Comparison of ENCODE assay signal across 19 cellular contexts in the genomic region with DNA sequence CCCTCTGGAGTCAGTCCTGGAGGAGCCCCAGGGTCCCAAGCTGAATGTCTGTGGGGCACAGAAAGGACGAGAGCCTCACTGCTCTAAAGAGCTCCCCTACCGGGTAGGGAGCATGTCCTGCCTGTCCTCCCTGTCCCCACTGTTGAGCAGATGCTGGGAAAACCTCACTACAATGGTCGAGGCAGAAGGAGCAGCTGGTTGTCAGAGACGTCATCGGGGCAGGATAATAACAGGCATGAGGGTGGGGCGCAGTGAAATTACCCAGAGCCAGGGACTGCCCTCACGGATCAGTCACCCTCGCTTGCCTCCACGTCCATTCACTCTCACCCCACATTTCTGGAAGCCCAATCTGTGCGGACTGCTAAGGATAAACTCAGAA. TPM values are rescaled to one million over a fixed set of nuclear protein-coding genes. Genes with fewer than 3 reads are reported as not detected.
DNase-seq lines count a peak whose midpoint lies in the region; ATAC-seq and TF ChIP-seq lines count a peak whose summit lies in the region.
"Had no signal": no experiment of that assay in that cellular context is flagged by ENCODE, and none has a peak within 500 bp of the region (broad histone marks: within the 10 kb centered on the region; RNA-seq: fewer than 3 reads in every experiment).

No MANE protein-coding gene starts in this region.

- H3K36me3 Mint-ChIP-seq in dendritic cell treated with granulocyte-macrophage colony-stimulating factor and Interleukin-4, amounts not matched to agents 40 ng/mL and 50 ng/mL, for 4 days (ENCODE audit: low read depth), result no peaks in the 10 kb centered on the region
- H3K36me3 Mint-ChIP-seq in progenitor cell of endocrine pancreas (ENCODE audit: insufficient read depth), result no peaks in the 10 kb centered on the region
- H3K36me3 Mint-ChIP-seq in activated T-helper 1 cell treated with anti-CD3 and anti-CD28 coated beads, Interleukin-12 subunit alpha, Interleukin-12 subunit beta, Interleukin-2, Interleukin-4 antibody, amounts not matched to agents 30 ng/mL and 10 ng/mL and 1 ng/mL, durations not matched to agents 14 hours and 24 hours and 36 hours (ENCODE audit: low read depth), result no peaks in the 10 kb centered on the region
- H3K36me3 Mint-ChIP-seq: activated CD8-positive, alpha-beta memory T cell treated with anti-CD3 and anti-CD28 coated beads, Interleukin-2, amount 10 ng/mL, durations not matched to agents 7 days and 5 days; neural progenitor cell had no signal

- H3K36me3 ChIP-seq in gastroesophageal sphincter, result no peaks in the 10 kb centered on the region
- H3K36me3 ChIP-seq: brain microvascular endothelial cell, neural progenitor cell, uterus had no signal

- peaks cover 9% of the 10 kb centered on the region for H3K27me3 Mint-ChIP-seq in dendritic cell treated with granulocyte-macrophage colony-stimulating factor and Interleukin-4, amounts not matched to agents 40 ng/mL and 50 ng/mL, for 4 days
- H3K27me3 Mint-ChIP-seq in progenitor cell of endocrine pancreas, result peaks cover 7% of the 10 kb centered on the region
- H3K27me3 Mint-ChIP-seq in activated T-helper 1 cell treated with anti-CD3 and anti-CD28 coated beads, Interleukin-12 subunit alpha, Interleukin-12 subunit beta, Interleukin-2, Interleukin-4 antibody, amounts not matched to agents 30 ng/mL and 10 ng/mL and 1 ng/mL, durations not matched to agents 14 hours and 24 hours and 36 hours (ENCODE audit: insufficient read depth), result peaks cover 28% of the 10 kb centered on the region

- H3K27me3 ChIP-seq in gastroesophageal sphincter, result peaks cover 52% of the 10 kb centered on the region
- H3K27me3 ChIP-seq: neural progenitor cell, uterus had no signal

- TF ChIP-seq CTCF in progenitor cell of endocrine pancreas (IDR thresholded peaks at IDR 0.05; ENCODE audit: unreplicated experiment), result no peak
- TF ChIP-seq CTCF in gastroesophageal sphincter (IDR thresholded peaks at IDR 0.05), result no peak

- 55 to 68% methylated on average over 5 to 7 of the region's 10 CpGs for whole genome bisulfite sequencing in gastroesophageal sphincter (ENCODE audit: low coverage in 1 of 2), 2 donors

- no peak overlapping the region for H3K27ac ChIP-seq in gastroesophageal sphincter
- H3K27ac ChIP-seq: brain microvascular endothelial cell, coronary artery, neural progenitor cell, uterus had no signal

- ATAC-seq in gastroesophageal sphincter, result no peak
- ATAC-seq: left cardiac atrium had no signal

- DNase-seq in NCI-H748 (lab: John Stamatoyannopoulos, UW; ENCODE audit: unreplicated experiment) (peak; percentile 66), NCI-H748 treated with DMSO at 0.1 percent for 48 hours (lab: John Stamatoyannopoulos, UW) (no peak), NCI-H1694 (lab: John Stamatoyannopoulos, UW) (peak; percentile 57), progenitor cell of endocrine pancreas (ENCODE audit: low spot score, unreplicated experiment) (no peak), HK-2 (ENCODE audit: unreplicated experiment) (no peak)
- DNase-seq in activated T-helper 1 cell treated with anti-CD3 and anti-CD28 coated beads, Interleukin-12 subunit alpha, Interleukin-12 subunit beta, Interleukin-2, Interleukin-4 antibody, amounts not matched to agents 30 ng/mL and 10 ng/mL and 1 ng/mL, durations not matched to agents 14 hours and 24 hours and 36 hours (ENCODE audit: low spot score), result no peak
- DNase-seq: activated CD4-positive, alpha-beta T cell treated with anti-CD3 and anti-CD28 coated beads for 1 hour; brain microvascular endothelial cell; foreskin melanocyte; left cardiac atrium; NCI-H187 treated with DMSO at 0.1 percent for 48 hours; uterus had no signal

- H3K4me3 ChIP-seq in gastroesophageal sphincter, result no peak overlapping the region
- H3K4me3 ChIP-seq: coronary artery, neural progenitor cell, uterus had no signal

- H3K4me1 ChIP-seq in gastroesophageal sphincter, result no peaks in the 10 kb centered on the region
- H3K4me1 ChIP-seq: neural progenitor cell, uterus had no signal

- no peaks in the 10 kb centered on the region for H3K9me3 ChIP-seq in gastroesophageal sphincter
- H3K9me3 ChIP-seq: uterus had no signal

- H3K9me3 Mint-ChIP-seq in dendritic cell treated with granulocyte-macrophage colony-stimulating factor and Interleukin-4, amounts not matched to agents 40 ng/mL and 50 ng/mL, for 4 days, result no peaks in the 10 kb centered on the region
- no peaks in the 10 kb centered on the region for H3K9me3 Mint-ChIP-seq in progenitor cell of endocrine pancreas (ENCODE audit: low read depth)
- H3K9me3 Mint-ChIP-seq in activated T-helper 1 cell treated with anti-CD3 and anti-CD28 coated beads, Interleukin-12 subunit alpha, Interleukin-12 subunit beta, Interleukin-2, Interleukin-4 antibody, amounts not matched to agents 30 ng/mL and 10 ng/mL and 1 ng/mL, durations not matched to agents 14 hours and 24 hours and 36 hours, result no peaks in the 10 kb centered on the region
- H3K9me3 Mint-ChIP-seq: activated T-helper 2 cell treated with anti-CD3 and anti-CD28 coated beads, Interferon-gamma antibody, Interleukin-2, Interleukin-4, amounts not matched to agents 10 μg/mL and 5 μg/mL and 100 μg/mL, durations not matched to agents 14 hours and 24 hours and 36 hours; neural progenitor cell had no signal

- no peak for TF ChIP-seq POLR2A in gastroesophageal sphincter (IDR thresholded peaks at IDR 0.05)

- no peak for TF ChIP-seq EP300 in gastroesophageal sphincter (IDR thresholded peaks at IDR 0.05)

- no peak overlapping the region for H3K4me3 Mint-ChIP-seq in dendritic cell treated with granulocyte-macrophage colony-stimulating factor and Interleukin-4, amounts not matched to agents 40 ng/mL and 50 ng/mL, for 4 days
- H3K4me3 Mint-ChIP-seq in progenitor cell of endocrine pancreas (ENCODE audit: low read depth), result no peak overlapping the region
- H3K4me3 Mint-ChIP-seq in activated T-helper 1 cell treated with anti-CD3 and anti-CD28 coated beads, Interleukin-12 subunit alpha, Interleukin-12 subunit beta, Interleukin-2, Interleukin-4 antibody, amounts not matched to agents 30 ng/mL and 10 ng/mL and 1 ng/mL, durations not matched to agents 14 hours and 24 hours and 36 hours, result no peak overlapping the region
- H3K4me3 Mint-ChIP-seq: neural progenitor cell had no signal

- intact Hi-C loops in dendritic cell treated with granulocyte-macrophage colony-stimulating factor and Interleukin-4, amounts not matched to agents 40 ng/mL and 50 ng/mL, for 4 days (cut with micrococcal nuclease), result no loop called here
- intact Hi-C loops in activated T-helper 1 cell treated with anti-CD3 and anti-CD28 coated beads, Interleukin-12 subunit alpha, Interleukin-12 subunit beta, Interleukin-2, Interleukin-4 antibody, amounts not matched to agents 30 ng/mL and 10 ng/mL and 1 ng/mL, durations not matched to agents 14 hours and 24 hours and 36 hours (cut with micrococcal nuclease), result no loop called here

- peak overlapping the region; percentile 30 for H3K27ac Mint-ChIP-seq in dendritic cell treated with granulocyte-macrophage colony-stimulating factor and Interleukin-4, amounts not matched to agents 40 ng/mL and 50 ng/mL, for 4 days
- peak overlapping the region; percentile 69 for H3K27ac Mint-ChIP-seq in progenitor cell of endocrine pancreas
- no peak overlapping the region for H3K27ac Mint-ChIP-seq in activated T-helper 1 cell treated with anti-CD3 and anti-CD28 coated beads, Interleukin-12 subunit alpha, Interleukin-12 subunit beta, Interleukin-2, Interleukin-4 antibody, amounts not matched to agents 30 ng/mL and 10 ng/mL and 1 ng/mL, durations not matched to agents 14 hours and 24 hours and 36 hours
- H3K27ac Mint-ChIP-seq: neural progenitor cell had no signal

- H3K4me1 Mint-ChIP-seq in dendritic cell treated with granulocyte-macrophage colony-stimulating factor and Interleukin-4, amounts not matched to agents 40 ng/mL and 50 ng/mL, for 4 days (ENCODE audit: low read depth), result peaks cover 51% of the 10 kb centered on the region
- peaks cover 7% of the 10 kb centered on the region for H3K4me1 Mint-ChIP-seq in progenitor cell of endocrine pancreas (ENCODE audit: low read depth)
- peaks cover 13% of the 10 kb centered on the region for H3K4me1 Mint-ChIP-seq in activated T-helper 1 cell treated with anti-CD3 and anti-CD28 coated beads, Interleukin-12 subunit alpha, Interleukin-12 subunit beta, Interleukin-2, Interleukin-4 antibody, amounts not matched to agents 30 ng/mL and 10 ng/mL and 1 ng/mL, durations not matched to agents 14 hours and 24 hours and 36 hours (ENCODE audit: low read depth)
- H3K4me1 Mint-ChIP-seq: neural progenitor cell had no signal

RNA-seq across cellular contexts. Expression of a gene that starts 0.5 kb away (rescaled TPM):
- total RNA-seq in progenitor cell of endocrine pancreas (0.44 and 0.57 TPM in 2 replicates), gastroesophageal sphincter (not detected)
- not detected in 2 replicates for total RNA-seq in activated T-helper 1 cell treated with anti-CD3 and anti-CD28 coated beads, Interleukin-12 subunit alpha, Interleukin-12 subunit beta, Interleukin-2, Interleukin-4 antibody, amounts not matched to agents 30 ng/mL and 10 ng/mL and 1 ng/mL, durations not matched to agents 14 hours and 24 hours and 36 hours
- total RNA-seq: activated CD8-positive, alpha-beta memory T cell treated with anti-CD3 and anti-CD28 coated beads, Interleukin-2, amount 10 ng/mL, durations not matched to agents 7 days and 5 days; activated T-helper 2 cell treated with anti-CD3 and anti-CD28 coated beads, Interferon-gamma antibody, Interleukin-2, Interleukin-4, amounts not matched to agents 10 μg/mL and 5 μg/mL and 100 μg/mL, durations not matched to agents 14 hours and 24 hours and 36 hours; left cardiac atrium; MCF 10A; uterus had no signal

RNA-seq across cellular contexts. Expression of a gene that starts 13.9 kb away (rescaled TPM):
- total RNA-seq in progenitor cell of endocrine pancreas, result 1.3 and 2.0 TPM in 2 replicates
- total RNA-seq in gastroesophageal sphincter, result 1 to 10 TPM in 2 of 4 donors, not detected in 2; 1.3 to 3.5 TPM
- total RNA-seq in activated T-helper 1 cell treated with anti-CD3 and anti-CD28 coated beads, Interleukin-12 subunit alpha, Interleukin-12 subunit beta, Interleukin-2, Interleukin-4 antibody, amounts not matched to agents 30 ng/mL and 10 ng/mL and 1 ng/mL, durations not matched to agents 14 hours and 24 hours and 36 hours, result not detected in 2 replicates

RNA-seq across cellular contexts. Expression of a gene that starts 16.5 kb away (rescaled TPM):
- total RNA-seq in progenitor cell of endocrine pancreas (4.0 and 4.1 TPM in 2 replicates), gastroesophageal sphincter (not detected)
- not detected in 2 replicates for total RNA-seq in activated T-helper 1 cell treated with anti-CD3 and anti-CD28 coated beads, Interleukin-12 subunit alpha, Interleukin-12 subunit beta, Interleukin-2, Interleukin-4 antibody, amounts not matched to agents 30 ng/mL and 10 ng/mL and 1 ng/mL, durations not matched to agents 14 hours and 24 hours and 36 hours
- total RNA-seq: activated CD8-positive, alpha-beta memory T cell treated with anti-CD3 and anti-CD28 coated beads, Interleukin-2, amount 10 ng/mL, durations not matched to agents 7 days and 5 days; activated T-helper 2 cell treated with anti-CD3 and anti-CD28 coated beads, Interferon-gamma antibody, Interleukin-2, Interleukin-4, amounts not matched to agents 10 μg/mL and 5 μg/mL and 100 μg/mL, durations not matched to agents 14 hours and 24 hours and 36 hours; left cardiac atrium; MCF 10A; uterus had no signal

RNA-seq across cellular contexts. Expression of a gene that starts 23.7 kb away (rescaled TPM):
- total RNA-seq in progenitor cell of endocrine pancreas (126 and 137 TPM in 2 replicates), gastroesophageal sphincter (100 to 1,000 TPM; 184 to 242 (median 187) TPM)
- 205 and 208 TPM in 2 replicates for total RNA-seq in activated T-helper 1 cell treated with anti-CD3 and anti-CD28 coated beads, Interleukin-12 subunit alpha, Interleukin-12 subunit beta, Interleukin-2, Interleukin-4 antibody, amounts not matched to agents 30 ng/mL and 10 ng/mL and 1 ng/mL, durations not matched to agents 14 hours and 24 hours and 36 hours

Comparison
In these comparisons a context has a peak if more than half of its experiments do, and no peak if none do; other contexts are left out.
1. DNase-seq: peak in NCI-H748 (single experiment) and NCI-H1694 (single experiment); none in NCI-H748 treated with DMSO at 0.1 percent for 48 hours (single experiment), progenitor cell of endocrine pancreas (single experiment), activated T-helper 1 cell treated with anti-CD3 and anti-CD28 coated beads, Interleukin-12 subunit alpha, Interleukin-12 subunit beta, Interleukin-2, Interleukin-4 antibody, amounts not matched to agents 30 ng/mL and 10 ng/mL and 1 ng/mL, durations not matched to agents 14 hours and 24 hours and 36 hours (single experiment) and HK-2 (single experiment).